In genomic region chr12:88235183-88235833, GRCh38 we compare ENCODE assay signal across 15 cellular contexts.
DNase-seq lines count a peak whose midpoint lies in the region; ATAC-seq, FAIRE-seq and TF ChIP-seq lines count a peak whose summit lies in the region.
"Had no signal": no experiment of that assay in that cellular context is flagged by ENCODE, and none has a peak within 500 bp of the region (broad histone marks: within the 10 kb centered on the region; RNA-seq: fewer than 3 reads in every experiment).

No MANE protein-coding gene starts in this region.

- DNase-seq in GM06990 (ENCODE audit: extremely low read depth, insufficient read length) (peak; percentile 25), GM12891 (ENCODE audit: insufficient read length, low spot score) (no peak), retina (no peak), NCI-H82 (lab: John Stamatoyannopoulos, UW) (no peak)
- DNase-seq in activated T-helper 2 cell treated with anti-CD3 and anti-CD28 coated beads, Interferon-gamma antibody, Interleukin-2, Interleukin-4, amounts not matched to agents 10 μg/mL and 5 μg/mL and 100 μg/mL, durations not matched to agents 14 hours and 24 hours and 36 hours (ENCODE audit: low spot score) = no peak
- DNase-seq in CD4-positive, alpha-beta T cell = no peak
- DNase-seq: brain microvascular endothelial cell, dorsolateral prefrontal cortex, heart left ventricle, MG63, NCI-H2029, NCI-H69, WERI-Rb-1 had no signal

- peaks cover 5% of the 10 kb centered on the region for H3K36me3 Mint-ChIP-seq in activated T-helper 2 cell treated with anti-CD3 and anti-CD28 coated beads, Interferon-gamma antibody, Interleukin-2, Interleukin-4, amounts not matched to agents 10 μg/mL and 5 μg/mL and 100 μg/mL, durations not matched to agents 14 hours and 24 hours and 36 hours (ENCODE audit: low read depth)
- H3K36me3 Mint-ChIP-seq in CD4-positive, alpha-beta T cell (ENCODE audit: low read depth) = no peaks in the 10 kb centered on the region

- intact Hi-C loops in activated T-helper 2 cell treated with anti-CD3 and anti-CD28 coated beads, Interferon-gamma antibody, Interleukin-2, Interleukin-4, amounts not matched to agents 10 μg/mL and 5 μg/mL and 100 μg/mL, durations not matched to agents 14 hours and 24 hours and 36 hours (cut with micrococcal nuclease) = loop anchor here (1.0 to 5.0 kb wide), 6 partner anchors 48 to 1142 kb away; partner anchors contain the start of genes CEP290 and TMTC3
- intact Hi-C loops in CD4-positive, alpha-beta T cell (cut with DNase I, micrococcal nuclease) = no loop called here

- H3K27me3 Mint-ChIP-seq in activated T-helper 2 cell treated with anti-CD3 and anti-CD28 coated beads, Interferon-gamma antibody, Interleukin-2, Interleukin-4, amounts not matched to agents 10 μg/mL and 5 μg/mL and 100 μg/mL, durations not matched to agents 14 hours and 24 hours and 36 hours (ENCODE audit: low read depth) = no peaks in the 10 kb centered on the region
- no peaks in the 10 kb centered on the region for H3K27me3 Mint-ChIP-seq in CD4-positive, alpha-beta T cell

- H3K27ac Mint-ChIP-seq in activated T-helper 2 cell treated with anti-CD3 and anti-CD28 coated beads, Interferon-gamma antibody, Interleukin-2, Interleukin-4, amounts not matched to agents 10 μg/mL and 5 μg/mL and 100 μg/mL, durations not matched to agents 14 hours and 24 hours and 36 hours = peak overlapping the region; percentile 34
- no peak overlapping the region for H3K27ac Mint-ChIP-seq in CD4-positive, alpha-beta T cell

- H3K27ac ChIP-seq in CD4-positive, alpha-beta T cell (ENCODE audit: low read depth, low read length) = no peak overlapping the region
- H3K27ac ChIP-seq: brain microvascular endothelial cell, dorsolateral prefrontal cortex, heart left ventricle, WERI-Rb-1 had no signal

- H3K27me3 ChIP-seq in GM06990 (replicated peaks; ENCODE audit: control insufficient read depth, insufficient read depth, low read length) = no peaks in the 10 kb centered on the region
- no peaks in the 10 kb centered on the region for H3K27me3 ChIP-seq in CD4-positive, alpha-beta T cell (ENCODE audit: control insufficient read depth, insufficient read depth, low read length)
- H3K27me3 ChIP-seq: brain microvascular endothelial cell, dorsolateral prefrontal cortex, heart left ventricle, MG63 had no signal

- H3K36me3 ChIP-seq in GM06990 (ENCODE audit: control insufficient read depth, insufficient read depth, low read length) = no peaks in the 10 kb centered on the region
- H3K36me3 ChIP-seq: brain microvascular endothelial cell, heart left ventricle, MG63, WERI-Rb-1 had no signal

- H3K9me3 Mint-ChIP-seq in activated T-helper 2 cell treated with anti-CD3 and anti-CD28 coated beads, Interferon-gamma antibody, Interleukin-2, Interleukin-4, amounts not matched to agents 10 μg/mL and 5 μg/mL and 100 μg/mL, durations not matched to agents 14 hours and 24 hours and 36 hours = peaks cover 14% of the 10 kb centered on the region
- H3K9me3 Mint-ChIP-seq in CD4-positive, alpha-beta T cell = no peaks in the 10 kb centered on the region

- H3K4me3 Mint-ChIP-seq in activated T-helper 2 cell treated with anti-CD3 and anti-CD28 coated beads, Interferon-gamma antibody, Interleukin-2, Interleukin-4, amounts not matched to agents 10 μg/mL and 5 μg/mL and 100 μg/mL, durations not matched to agents 14 hours and 24 hours and 36 hours (ENCODE audit: low read depth) = no peak overlapping the region
- H3K4me3 Mint-ChIP-seq in CD4-positive, alpha-beta T cell = no peak overlapping the region

- TF ChIP-seq CTCF in GM06990 (IDR thresholded peaks at IDR 0.05; ENCODE audit: insufficient read depth, low read length, poor library complexity, severe bottlenecking) = no peak
- TF ChIP-seq CTCF in CD4-positive, alpha-beta T cell (IDR thresholded peaks at IDR 0.05) = no peak

- H3K9me3 ChIP-seq in CD4-positive, alpha-beta T cell (ENCODE audit: control insufficient read depth, low read length) = no peaks in the 10 kb centered on the region

- no peak overlapping the region for H3K4me3 ChIP-seq in GM06990 (replicated peaks; ENCODE audit: low read depth, low read length)
- H3K4me3 ChIP-seq: dorsolateral prefrontal cortex, heart left ventricle, MG63 had no signal

- FAIRE-seq in GM12891 (lab: Jason Lieb, UNC) = no peak

- no peak for TF ChIP-seq POLR2A in GM12891 (IDR thresholded peaks at IDR 0.05; ENCODE audit: low read depth, low read length)

- CTCF ChIA-PET in CD4-positive, alpha-beta T cell (lab: Charles Lee) = no interaction called here

- peaks cover 30% of the 10 kb centered on the region for H3K4me1 Mint-ChIP-seq in activated T-helper 2 cell treated with anti-CD3 and anti-CD28 coated beads, Interferon-gamma antibody, Interleukin-2, Interleukin-4, amounts not matched to agents 10 μg/mL and 5 μg/mL and 100 μg/mL, durations not matched to agents 14 hours and 24 hours and 36 hours (ENCODE audit: low read depth)
- H3K4me1 Mint-ChIP-seq in CD4-positive, alpha-beta T cell (ENCODE audit: low read depth) = no peaks in the 10 kb centered on the region

- ATAC-seq in HG02759 (IDR thresholded peaks at IDR 0.05; ENCODE audit: unreplicated experiment) = peak; percentile 59
- ATAC-seq in CD4-positive, alpha-beta T cell (ENCODE audit: poor library complexity) = no peak
- ATAC-seq: heart left ventricle, sciatic nerve had no signal

- POLR2A ChIA-PET in CD4-positive, alpha-beta T cell (lab: Charles Lee) = no interaction called here

TF ChIP-seq in GM12891, 5 proteins besides CTCF, POLR2A, EP300 and RAD21:
- TF ChIP-seq PAX5 (IDR thresholded peaks at IDR 0.05; ENCODE audit: insufficient read depth, low read length, severe bottlenecking) (peak; percentile 74), TAF1 (IDR thresholded peaks at IDR 0.05; ENCODE audit: low read depth, low read length) (no peak)
